Comparison of ENCODE assay signal across 9 cellular contexts in genomic region chr1:200979574-200980451, GRCh38. TPM values are rescaled to one million over a fixed set of nuclear protein-coding genes. Genes with fewer than 3 reads are reported as not detected.
A peak's percentile ranks its signal among the peaks of the same experiment; 100 is the strongest.
DNase-seq lines count a peak whose midpoint lies in the region; ATAC-seq and TF ChIP-seq lines count a peak whose summit lies in the region.
"Had no signal": no experiment of that assay in that cellular context is flagged by ENCODE, and none has a peak within 500 bp of the region (broad histone marks: within the 10 kb centered on the region; RNA-seq: fewer than 3 reads in every experiment).

No MANE protein-coding gene starts in this region.

- H3K9me3 ChIP-seq in stomach, result peaks cover 0 to 3% (median 0%) of the 10 kb centered on the region in 4 donors

- H3K4me3 Mint-ChIP-seq in activated naive CD8-positive, alpha-beta T cell treated with anti-CD3 and anti-CD28 coated beads, Interleukin-2, amount 50 U/mL, for 24 hours, result no peak overlapping the region
- no peak overlapping the region for H3K4me3 Mint-ChIP-seq in memory B cell

- H3K27me3 Mint-ChIP-seq in activated naive CD8-positive, alpha-beta T cell treated with anti-CD3 and anti-CD28 coated beads, Interleukin-2, amount 50 U/mL, for 24 hours, result no peaks in the 10 kb centered on the region
- H3K27me3 Mint-ChIP-seq in memory B cell, result no peaks in the 10 kb centered on the region

- DNase-seq in Caki2 (ENCODE audit: low read depth) (peak; percentile 17), HT-29 (ENCODE audit: low spot score) (peak; percentile 53), T follicular helper cell (ENCODE audit: low read depth) (peak; percentile 50), memory B cell (ENCODE audit: low spot score in 2 of 2) (peak; percentile 46 to 66), stomach (peak; percentile 39)
- DNase-seq in activated naive CD8-positive, alpha-beta T cell treated with anti-CD3 and anti-CD28 coated beads, Interleukin-2, amount 50 U/mL, for 24 hours, result peak; percentile 82

- H3K36me3 Mint-ChIP-seq in activated naive CD8-positive, alpha-beta T cell treated with anti-CD3 and anti-CD28 coated beads, Interleukin-2, amount 50 U/mL, for 24 hours (ENCODE audit: low read depth), result peaks cover 34% of the 10 kb centered on the region
- H3K36me3 Mint-ChIP-seq in memory B cell, result peaks cover 43% of the 10 kb centered on the region

- no peak for TF ChIP-seq POLR2A in stomach (IDR thresholded peaks at IDR 0.05)
- no peak for TF ChIP-seq POLR2A in GM18505 (IDR thresholded peaks at IDR 0.05; ENCODE audit: borderline replicate concordance, extremely low read depth, insufficient read depth, insufficient read length)

- intact Hi-C loops in stomach (cut with DNase I; ENCODE audit: low total_unique reads), result loop anchor here (10.0 kb wide), 2 partner anchors 225 to 245 kb away; no protein-coding TSS in a partner anchor

- H3K27ac ChIP-seq in stomach, result peak overlapping the region in 2 of 5 donors; percentile 24 to 64
- H3K27ac ChIP-seq: SK-N-MC had no signal

- peaks cover 0 to 45% (median 22%) of the 10 kb centered on the region in 4 donors for H3K36me3 ChIP-seq in stomach

- in situ Hi-C loops in Caki2 (cut with HindIII; ENCODE audit: low pct_unique_long_range_greater_than_20kb, low sequenced_read_pairs), result no loop called here

- no peak overlapping the region for H3K27ac Mint-ChIP-seq in activated naive CD8-positive, alpha-beta T cell treated with anti-CD3 and anti-CD28 coated beads, Interleukin-2, amount 50 U/mL, for 24 hours
- no peak overlapping the region for H3K27ac Mint-ChIP-seq in memory B cell

- 61 to 83% (median 75%) methylated on average over 12 to 13 of the region's 13 CpGs for WGBS in stomach, 5 donors

- peak; percentile 50 for ATAC-seq in activated naive CD8-positive, alpha-beta T cell treated with anti-CD3 and anti-CD28 coated beads, Interleukin-2, amount 50 U/mL, for 24 hours
- ATAC-seq in memory B cell (ENCODE audit: low read depth) (peak; percentile 72), HG03469 (IDR thresholded peaks at IDR 0.05; ENCODE audit: unreplicated experiment) (no peak), GM18505 (IDR thresholded peaks at IDR 0.05; ENCODE audit: unreplicated experiment) (no peak)

- H3K4me1 ChIP-seq in stomach, result no peaks in the 10 kb centered on the region

- TF ChIP-seq CTCF in stomach (IDR thresholded peaks at IDR 0.05), result peak in 5 of 7 experiments; percentile 7 to 54 (median 16)

- no peaks in the 10 kb centered on the region for H3K4me1 Mint-ChIP-seq in activated naive CD8-positive, alpha-beta T cell treated with anti-CD3 and anti-CD28 coated beads, Interleukin-2, amount 50 U/mL, for 24 hours
- H3K4me1 Mint-ChIP-seq in memory B cell, result no peaks in the 10 kb centered on the region

- H3K9me3 Mint-ChIP-seq in activated naive CD8-positive, alpha-beta T cell treated with anti-CD3 and anti-CD28 coated beads, Interleukin-2, amount 50 U/mL, for 24 hours, result no peaks in the 10 kb centered on the region
- H3K9me3 Mint-ChIP-seq in memory B cell, result no peaks in the 10 kb centered on the region

- no peaks in the 10 kb centered on the region for H3K27me3 ChIP-seq in stomach

- H3K4me3 ChIP-seq in stomach, result no peak overlapping the region
- H3K4me3 ChIP-seq: SK-N-MC had no signal

- TF ChIP-seq EP300 in stomach (IDR thresholded peaks at IDR 0.05), result no peak

RNA-seq across cellular contexts. Expression of gene KIF21B, which starts 43.7 kb away (rescaled TPM):
- total RNA-seq in Caki2 (2014; rRNA removed; shearing (Covaris generic); ENCODE audit: low replicate concordance), result 0.14 TPM in 1 of 2 replicates, not detected in the other
- total RNA-seq in HT-29 (2014; rRNA removed; shearing (Covaris generic)), result 3.8 and 4.8 TPM in 2 replicates
- total RNA-seq in stomach, result 1 to 10 TPM; 2.0 to 8.8 (median 3.2) TPM
- under 1 TPM; 0.30 to 0.68 (median 0.31) TPM for polyA plus RNA-seq in stomach

Comparison
In these comparisons a context has a peak if more than half of its experiments do, and no peak if none do; other contexts are left out.
1. DNase-seq: peak in every context shown above with its lines; median percentile 82 in activated naive CD8-positive, alpha-beta T cell treated with anti-CD3 and anti-CD28 coated beads, Interleukin-2, amount 50 U/mL, for 24 hours; 56 in memory B cell; 53 in HT-29; 50 in T follicular helper cell; 39 in stomach; 17 in Caki2.
2. ATAC-seq: peak in activated naive CD8-positive, alpha-beta T cell treated with anti-CD3 and anti-CD28 coated beads, Interleukin-2, amount 50 U/mL, for 24 hours (single experiment) and memory B cell (single experiment); none in HG03469 (single experiment) and GM18505 (single experiment).